Comparison of ENCODE assay signal across 11 cellular contexts in the genomic region with DNA sequence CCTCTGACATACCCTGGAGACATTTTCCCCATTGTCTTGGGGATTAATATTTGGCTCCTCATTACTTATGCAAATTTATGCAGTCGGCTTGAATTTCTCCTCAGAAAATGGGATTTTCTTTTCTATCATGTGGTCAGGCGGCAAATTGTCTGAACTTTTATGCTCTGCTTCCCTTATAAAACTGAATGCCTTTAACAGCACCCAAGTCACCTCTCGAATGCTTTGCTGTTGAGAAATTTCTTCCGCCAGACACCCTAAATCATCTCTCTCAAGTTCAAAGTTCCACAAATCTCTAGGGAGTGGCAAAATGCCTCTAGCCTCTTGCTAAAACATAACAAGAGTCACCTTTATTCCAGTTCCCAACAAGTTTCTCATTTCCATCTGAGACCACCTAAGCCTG. TPM values are rescaled to one million over a fixed set of nuclear protein-coding genes. Genes with fewer than 3 reads are reported as not detected.
"Had no signal": no experiment of that assay in that cellular context is flagged by ENCODE, and none has a peak within 500 bp of the region (broad histone marks: within the 10 kb centered on the region; RNA-seq: fewer than 3 reads in every experiment).

No MANE protein-coding gene starts in this region.

RNA-seq across cellular contexts. Expression of a gene that starts 27.9 kb away (rescaled TPM):
- total RNA-seq: activated naive CD8-positive, alpha-beta T cell treated with anti-CD3 and anti-CD28 coated beads for 36 hours; activated naive CD8-positive, alpha-beta T cell treated with anti-CD3 and anti-CD28 coated beads, Interleukin-2, amount 10 ng/mL, durations not matched to agents 7 days and 5 days; activated T-helper 1 cell treated with anti-CD3 and anti-CD28 coated beads, Interleukin-12 subunit alpha, Interleukin-12 subunit beta, Interleukin-2, Interleukin-4 antibody, amounts not matched to agents 30 ng/mL and 10 ng/mL and 1 ng/mL, durations not matched to agents 14 hours and 24 hours and 36 hours; activated T-helper 2 cell treated with anti-CD3 and anti-CD28 coated beads, Interferon-gamma antibody, Interleukin-2, Interleukin-4, amounts not matched to agents 10 μg/mL and 5 μg/mL and 100 μg/mL, durations not matched to agents 14 hours and 24 hours and 36 hours had no signal

RNA-seq across cellular contexts. Expression of a gene that starts 53.3 kb away (rescaled TPM):
- total RNA-seq: activated naive CD4-positive, alpha-beta T cell treated with anti-CD3 and anti-CD28 coated beads for 36 hours; activated naive CD4-positive, alpha-beta T cell treated with anti-CD3 and anti-CD28 coated beads, Interleukin-2, amount 50 U/mL, for 72 hours; activated naive CD8-positive, alpha-beta T cell treated with anti-CD3 and anti-CD28 coated beads for 36 hours; activated naive CD8-positive, alpha-beta T cell treated with anti-CD3 and anti-CD28 coated beads, Interleukin-2, amount 10 ng/mL, durations not matched to agents 7 days and 5 days; activated T-cell treated with anti-CD3 and anti-CD28 coated beads, Interleukin-2, amount 50 U/mL, for 4 hours; activated T-cell treated with anti-CD3 and anti-CD28 coated beads, Interleukin-2, amount 50 U/mL, for 72 hours; activated T-helper 1 cell treated with anti-CD3 and anti-CD28 coated beads, Interleukin-12 subunit alpha, Interleukin-12 subunit beta, Interleukin-2, Interleukin-4 antibody, amounts not matched to agents 30 ng/mL and 10 ng/mL and 1 ng/mL, durations not matched to agents 14 hours and 24 hours and 36 hours; activated T-helper 17 cell treated with anti-CD3 and anti-CD28 coated beads, Interleukin-2, amount 50 U/mL, for 72 hours; activated T-helper 2 cell treated with anti-CD3 and anti-CD28 coated beads, Interferon-gamma antibody, Interleukin-2, Interleukin-4, amounts not matched to agents 10 μg/mL and 5 μg/mL and 100 μg/mL, durations not matched to agents 14 hours and 24 hours and 36 hours; ascending aorta; body of pancreas had no signal
